ENCODE assay signal across 24 cellular contexts in genomic region chr12:25698782-25699181, GRCh38.
"Had no signal": no experiment of that assay in that cellular context is flagged by ENCODE, and none has a peak within 500 bp of the region (broad histone marks: within the 10 kb centered on the region; RNA-seq: fewer than 3 reads in every experiment).

No MANE protein-coding gene starts in this region.

- H3K4me3 ChIP-seq: SK-N-MC had no signal

- DNase-seq: activated CD4-positive, alpha-beta memory T cell treated with anti-CD3 and anti-CD28 coated beads for 36 hours; activated CD4-positive, alpha-beta T cell treated with anti-CD3 and anti-CD28 coated beads, Interleukin-2, amount 10 ng/mL, durations not matched to agents 7 days and 5 days; activated CD4-positive, CD25-positive, alpha-beta regulatory T cell; activated CD8-positive, alpha-beta memory T cell treated with anti-CD3 and anti-CD28 coated beads for 24 hours; activated effector memory CD4-positive, alpha-beta T cell treated with anti-CD3 and anti-CD28 coated beads, Interleukin-2, amount 50 U/mL, for 16 hours; activated naive CD4-positive, alpha-beta T cell treated with Interleukin-2 at 50 U/mL for 16 hours; activated T-cell treated with anti-CD3 and anti-CD28 coated beads, Interleukin-2, amount 50 U/mL, for 4 hours; central memory CD4-positive, alpha-beta T cell; NCI-H1105 treated with DMSO at 0.1 percent for 48 hours; NCI-H146; NCI-H187 treated with DMSO at 0.1 percent for 48 hours; NCI-H2081 treated with DMSO at 0.1 percent for 48 hours; NCI-H345; NCI-H510A; NCI-H526 treated with DMSO at 0.1 percent for 48 hours; NCI-H82; RPMI8226; T-cell; T-helper 2 cell; T1000 had no signal

- H3K27me3 Mint-ChIP-seq: activated CD4-positive, alpha-beta memory T cell treated with anti-CD3 and anti-CD28 coated beads for 36 hours; activated CD4-positive, alpha-beta T cell treated with anti-CD3 and anti-CD28 coated beads, Interleukin-2, amount 10 ng/mL, durations not matched to agents 7 days and 5 days; activated naive CD8-positive, alpha-beta T cell; T-cell had no signal

- H3K27ac ChIP-seq: SK-N-MC, VCaP had no signal

- H3K9me3 Mint-ChIP-seq: activated CD4-positive, alpha-beta memory T cell treated with anti-CD3 and anti-CD28 coated beads for 36 hours had no signal

- H3K36me3 Mint-ChIP-seq: activated CD4-positive, alpha-beta memory T cell treated with anti-CD3 and anti-CD28 coated beads for 36 hours; T-cell had no signal

- ATAC-seq: activated T-cell treated with anti-CD3 and anti-CD28 coated beads, Interleukin-2, amount 50 U/mL, for 4 hours; Right ventricle myocardium inferior; T-cell had no signal

- H3K27ac Mint-ChIP-seq: activated CD4-positive, alpha-beta memory T cell treated with anti-CD3 and anti-CD28 coated beads for 36 hours; activated CD4-positive, alpha-beta T cell treated with anti-CD3 and anti-CD28 coated beads, Interleukin-2, amount 10 ng/mL, durations not matched to agents 7 days and 5 days; activated naive CD8-positive, alpha-beta T cell; T-cell had no signal

- H3K4me3 Mint-ChIP-seq: activated CD4-positive, alpha-beta memory T cell treated with anti-CD3 and anti-CD28 coated beads for 36 hours; activated CD4-positive, alpha-beta T cell treated with anti-CD3 and anti-CD28 coated beads, Interleukin-2, amount 10 ng/mL, durations not matched to agents 7 days and 5 days; activated naive CD8-positive, alpha-beta T cell; activated T-cell treated with anti-CD3 and anti-CD28 coated beads, Interleukin-2, amount 50 U/mL, for 4 hours; T-cell had no signal

- H3K4me1 Mint-ChIP-seq: activated CD4-positive, alpha-beta T cell treated with anti-CD3 and anti-CD28 coated beads, Interleukin-2, amount 10 ng/mL, durations not matched to agents 7 days and 5 days; T-cell had no signal
